8 cellular contexts compared by ENCODE assay signal in the genomic region with DNA sequence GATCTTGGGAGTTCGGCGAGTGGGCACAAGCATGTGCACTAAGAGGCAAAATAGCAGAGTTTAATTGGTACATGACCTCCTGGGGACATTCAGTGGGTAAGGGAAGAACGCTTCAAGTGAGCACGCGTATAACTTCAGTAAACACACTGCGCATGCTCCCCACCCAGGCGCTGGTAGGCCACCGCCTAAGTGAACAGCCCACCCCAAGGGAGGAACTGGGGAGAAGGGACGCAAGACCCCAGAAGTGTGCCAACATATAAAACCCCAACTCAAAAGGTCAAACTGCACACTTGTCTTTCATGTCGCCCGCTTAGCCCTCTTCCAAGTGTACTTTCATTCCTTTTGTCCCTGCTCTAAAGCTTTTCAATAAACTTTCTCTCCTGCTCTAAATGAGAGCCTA. TPM values are rescaled to one million over a fixed set of nuclear protein-coding genes. Genes with fewer than 3 reads are reported as not detected.
DNase-seq lines count a peak whose midpoint lies in the region; ATAC-seq and TF ChIP-seq lines count a peak whose summit lies in the region.

No MANE protein-coding gene starts in this region.

- no peak for TF ChIP-seq CTCF in endodermal cell (conservative IDR thresholded peaks at IDR 0.05)

- no peak overlapping the region for H3K27ac Mint-ChIP-seq in activated CD4-positive, alpha-beta T cell treated with anti-CD3 and anti-CD28 coated beads, Interleukin-2, amount 10 ng/mL, durations not matched to agents 24 days and 14 days
- no peak overlapping the region for H3K27ac Mint-ChIP-seq in endodermal cell

- intact Hi-C loops in activated CD4-positive, alpha-beta T cell treated with anti-CD3 and anti-CD28 coated beads, Interleukin-2, amount 10 ng/mL, durations not matched to agents 24 days and 14 days (cut with micrococcal nuclease): no loop called here

- no peaks in the 10 kb centered on the region for H3K9me3 Mint-ChIP-seq in activated CD4-positive, alpha-beta T cell treated with anti-CD3 and anti-CD28 coated beads, Interleukin-2, amount 10 ng/mL, durations not matched to agents 24 days and 14 days
- H3K9me3 Mint-ChIP-seq in endodermal cell: no peaks in the 10 kb centered on the region

- no peaks in the 10 kb centered on the region for H3K27me3 ChIP-seq in endodermal cell (ENCODE audit: control insufficient read depth, insufficient read depth, low read length, poor library complexity, severe bottlenecking)

- WGBS in endodermal cell (ENCODE audit: insufficient coverage in 1 of 2, insufficient read length in 1 of 2), 2 experiments: 97% methylated on average over 10 to 11 of the region's 11 CpGs

- H3K36me3 Mint-ChIP-seq in activated CD4-positive, alpha-beta T cell treated with anti-CD3 and anti-CD28 coated beads, Interleukin-2, amount 10 ng/mL, durations not matched to agents 24 days and 14 days (ENCODE audit: low read depth): no peaks in the 10 kb centered on the region
- H3K36me3 Mint-ChIP-seq in endodermal cell (ENCODE audit: low read depth): no peaks in the 10 kb centered on the region

- H3K4me1 ChIP-seq in endodermal cell (ENCODE audit: control insufficient read depth, insufficient read depth, low read length): no peaks in the 10 kb centered on the region

- H3K27ac ChIP-seq in endodermal cell (ENCODE audit: low read depth, low read length): no peak overlapping the region

- DNase-seq in activated CD4-positive, alpha-beta T cell treated with anti-CD3 and anti-CD28 coated beads, Interleukin-2, amount 10 ng/mL, durations not matched to agents 24 days and 14 days: peak; percentile 61
- no peak for DNase-seq in activated CD4-positive, alpha-beta T cell treated with anti-CD3 and anti-CD28 coated beads for 4 hours
- DNase-seq in amniotic epithelial cell (ENCODE audit: low read depth): peak; percentile 8
- DNase-seq in hippocampal formation (lab: John Stamatoyannopoulos, UW): peak; percentile 39 to 52
- DNase-seq in stimulated activated CD8-positive, alpha-beta memory T cell treated with anti-CD3 and anti-CD28 coated beads, Interleukin-4, amount 100 ng/mL, for 48 hours: peak; percentile 57
- DNase-seq in endodermal cell: no peak

- H3K36me3 ChIP-seq in endodermal cell (ENCODE audit: control insufficient read depth, insufficient read depth, low read length): no peaks in the 10 kb centered on the region

- H3K4me3 Mint-ChIP-seq in activated CD4-positive, alpha-beta T cell treated with anti-CD3 and anti-CD28 coated beads, Interleukin-2, amount 10 ng/mL, durations not matched to agents 24 days and 14 days: no peak overlapping the region
- H3K4me3 Mint-ChIP-seq in endodermal cell: no peak overlapping the region

- H3K4me1 Mint-ChIP-seq in activated CD4-positive, alpha-beta T cell treated with anti-CD3 and anti-CD28 coated beads, Interleukin-2, amount 10 ng/mL, durations not matched to agents 24 days and 14 days: no peaks in the 10 kb centered on the region
- no peaks in the 10 kb centered on the region for H3K4me1 Mint-ChIP-seq in endodermal cell

- no peak overlapping the region for H3K4me3 ChIP-seq in endodermal cell (ENCODE audit: low read length)

- H3K9ac ChIP-seq in endodermal cell (ENCODE audit: extremely low read depth, low read length, poor library complexity, severe bottlenecking): no peak overlapping the region

- ATAC-seq in esophagus mucosa (no peak), GM21717 (IDR thresholded peaks at IDR 0.05; ENCODE audit: unreplicated experiment) (no peak)

- H3K27me3 Mint-ChIP-seq in activated CD4-positive, alpha-beta T cell treated with anti-CD3 and anti-CD28 coated beads, Interleukin-2, amount 10 ng/mL, durations not matched to agents 24 days and 14 days: no peaks in the 10 kb centered on the region
- H3K27me3 Mint-ChIP-seq in endodermal cell (ENCODE audit: insufficient read depth): peaks cover 2% of the 10 kb centered on the region

- no peaks in the 10 kb centered on the region for H3K9me3 ChIP-seq in endodermal cell (ENCODE audit: control insufficient read depth, low read length)

RNA-seq across cellular contexts. Expression of a gene that starts 10.5 kb away (rescaled TPM):
- 0.30 and 0.78 TPM in 2 replicates for total RNA-seq in activated CD4-positive, alpha-beta T cell treated with anti-CD3 and anti-CD28 coated beads, Interleukin-2, amount 10 ng/mL, durations not matched to agents 24 days and 14 days
- total RNA-seq in esophagus mucosa (not detected), endodermal cell (1 to 10 TPM; 1.2 to 1.4 TPM)
- 2.0 TPM for polyA plus RNA-seq in endodermal cell (2013, experiment 1 of 2)
- 3.1 TPM for polyA plus RNA-seq in endodermal cell (2013, experiment 2 of 2)

RNA-seq across cellular contexts. Expression of a gene that starts 12.4 kb away (rescaled TPM):
- total RNA-seq in activated CD4-positive, alpha-beta T cell treated with anti-CD3 and anti-CD28 coated beads, Interleukin-2, amount 10 ng/mL, durations not matched to agents 24 days and 14 days: not detected in 2 replicates
- total RNA-seq in esophagus mucosa (101 TPM), endodermal cell (10 to 100 TPM in 1 of 2 donors, 1 to 10 TPM in 1; 5.8 to 11.0 TPM)
- polyA plus RNA-seq in endodermal cell (2013, experiment 1 of 2): 2.3 TPM
- 0.95 TPM for polyA plus RNA-seq in endodermal cell (2013, experiment 2 of 2)

RNA-seq across cellular contexts. Expression of a gene that starts 36.2 kb away (rescaled TPM):
- total RNA-seq in activated CD4-positive, alpha-beta T cell treated with anti-CD3 and anti-CD28 coated beads, Interleukin-2, amount 10 ng/mL, durations not matched to agents 24 days and 14 days: 1.2 and 1.4 TPM in 2 replicates
- total RNA-seq in esophagus mucosa: 0.56 TPM
- 1 to 10 TPM; 1.9 to 2.3 TPM for total RNA-seq in endodermal cell
- 2.0 TPM for polyA plus RNA-seq in endodermal cell (2013, experiment 1 of 2)
- polyA plus RNA-seq in endodermal cell (2013, experiment 2 of 2): 1.2 TPM

RNA-seq across cellular contexts. Expression of a gene that starts 37.4 kb away (rescaled TPM):
- 10.9 and 12.5 TPM in 2 replicates for total RNA-seq in activated CD4-positive, alpha-beta T cell treated with anti-CD3 and anti-CD28 coated beads, Interleukin-2, amount 10 ng/mL, durations not matched to agents 24 days and 14 days
- 3.1 TPM for total RNA-seq in esophagus mucosa
- 10 to 100 TPM; 75.0 to 82.6 TPM for total RNA-seq in endodermal cell
- 39.5 TPM for polyA plus RNA-seq in endodermal cell (2013, experiment 1 of 2)
- polyA plus RNA-seq in endodermal cell (2013, experiment 2 of 2): 28.4 TPM

RNA-seq across cellular contexts. Expression of a gene that starts 46.2 kb away (rescaled TPM):
- total RNA-seq in activated CD4-positive, alpha-beta T cell treated with anti-CD3 and anti-CD28 coated beads, Interleukin-2, amount 10 ng/mL, durations not matched to agents 24 days and 14 days: 10.7 and 11.2 TPM in 2 replicates
- total RNA-seq in esophagus mucosa (6.7 TPM), endodermal cell (10 to 100 TPM in 1 of 2 donors, 1 to 10 TPM in 1; 5.3 to 13.1 TPM)
- polyA plus RNA-seq in endodermal cell (2013, experiment 1 of 2): 9.7 TPM
- 8.4 TPM for polyA plus RNA-seq in endodermal cell (2013, experiment 2 of 2)

Comparison
In these comparisons a context has a peak if more than half of its experiments do, and no peak if none do; other contexts are left out.
1. DNase-seq: peak in activated CD4-positive, alpha-beta T cell treated with anti-CD3 and anti-CD28 coated beads, Interleukin-2, amount 10 ng/mL, durations not matched to agents 24 days and 14 days (single experiment), amniotic epithelial cell (single experiment), hippocampal formation (2 of 2) and stimulated activated CD8-positive, alpha-beta memory T cell treated with anti-CD3 and anti-CD28 coated beads, Interleukin-4, amount 100 ng/mL, for 48 hours (single experiment); none in activated CD4-positive, alpha-beta T cell treated with anti-CD3 and anti-CD28 coated beads for 4 hours (0 of 2) and endodermal cell (single experiment).